1 cellular context compared by ENCODE assay signal in genomic region chr10:34216348-34216908, GRCh38.
A peak's percentile ranks its signal among the peaks of the same experiment; 100 is the strongest.
TF ChIP-seq lines count a peak whose summit lies in the region.

No MANE protein-coding gene starts in this region.

TF ChIP-seq in HepG2, 621 proteins besides CTCF, POLR2A, EP300 and RAD21 (continued from another document and continues in another):
- TF ChIP-seq THAP8 (CRISPR knock-in tag; IDR thresholded peaks at IDR 0.05; ENCODE audit: borderline replicate concordance) (no peak), NFIB (CRISPR knock-in tag; IDR thresholded peaks at IDR 0.05; ENCODE audit: borderline replicate concordance) (no peak), ZNF850 (CRISPR knock-in tag; conservative IDR thresholded peaks at IDR 0.05) (no peak), EED (CRISPR knock-in tag; IDR thresholded peaks at IDR 0.05) (no peak), JUN (CRISPR knock-in tag; IDR thresholded peaks at IDR 0.05) (no peak), ZKSCAN5 (CRISPR knock-in tag; IDR thresholded peaks at IDR 0.05) (no peak), ZNF275 (CRISPR knock-in tag; IDR thresholded peaks at IDR 0.05; ENCODE audit: borderline replicate concordance) (no peak), ZNF639 (CRISPR knock-in tag; conservative IDR thresholded peaks at IDR 0.05) (0 out of 2 replicates have a peak, but pooled peaks have one; percentile 37), FOXC1 (CRISPR knock-in tag; IDR thresholded peaks at IDR 0.05; ENCODE audit: borderline replicate concordance) (no peak), NFYC (CRISPR knock-in tag; IDR thresholded peaks at IDR 0.05) (no peak), DZIP1 (CRISPR knock-in tag; IDR thresholded peaks at IDR 0.05) (no peak), NR3C1 (CRISPR knock-in tag; IDR thresholded peaks at IDR 0.05) (no peak), ZNF296 (CRISPR knock-in tag; conservative IDR thresholded peaks at IDR 0.05) (no peak), ZBTB20 (CRISPR knock-in tag; IDR thresholded peaks at IDR 0.05; ENCODE audit: borderline replicate concordance, low read depth) (peak; percentile 82), ZMYM4 (CRISPR knock-in tag; IDR thresholded peaks at IDR 0.05) (peak; percentile 63; the same call in 1 of the 2 replicates), SMAD3 (CRISPR knock-in tag; IDR thresholded peaks at IDR 0.05) (no peak), GATAD1 (CRISPR knock-in tag; IDR thresholded peaks at IDR 0.05) (no peak), ZNF317 (CRISPR knock-in tag; IDR thresholded peaks at IDR 0.05) (no peak), ZSCAN31 (CRISPR knock-in tag; IDR thresholded peaks at IDR 0.05; ENCODE audit: low read depth) (no peak), KAT2B (IDR thresholded peaks at IDR 0.05; ENCODE audit: borderline replicate concordance, low read depth, low read length) (no peak), MED13 (CRISPR knock-in tag; IDR thresholded peaks at IDR 0.05) (no peak), FLYWCH1 (CRISPR knock-in tag; IDR thresholded peaks at IDR 0.05) (no peak), THAP11 (CRISPR knock-in tag; IDR thresholded peaks at IDR 0.05) (no peak), TAF1 (CRISPR knock-in tag; IDR thresholded peaks at IDR 0.05) (no peak), HOXA3 (CRISPR knock-in tag; IDR thresholded peaks at IDR 0.05) (no peak), POLR2AphosphoS2 (IDR thresholded peaks at IDR 0.05; ENCODE audit: low read depth, low read length) (no peak), MNT (IDR thresholded peaks at IDR 0.05) (no peak), CCAR2 (optimal IDR thresholded peaks at IDR 0.05; ENCODE audit: low read depth, low read length) (no peak), NFKBIZ (CRISPR knock-in tag; IDR thresholded peaks at IDR 0.05) (no peak), ZNF704 (CRISPR knock-in tag; IDR thresholded peaks at IDR 0.05; ENCODE audit: borderline replicate concordance) (no peak), MZF1 (CRISPR knock-in tag; IDR thresholded peaks at IDR 0.05; ENCODE audit: borderline replicate concordance) (no peak), SIX4 (CRISPR knock-in tag; IDR thresholded peaks at IDR 0.05) (no peak), ATRX (CRISPR knock-in tag; IDR thresholded peaks at IDR 0.05; ENCODE audit: borderline replicate concordance) (no peak), ZNF142 (CRISPR knock-in tag; IDR thresholded peaks at IDR 0.05) (no peak), HIC2 (CRISPR knock-in tag; IDR thresholded peaks at IDR 0.05; ENCODE audit: low read depth) (peak; percentile 25; the same call in 1 of the 2 replicates), HMG20A (CRISPR knock-in tag; IDR thresholded peaks at IDR 0.05; ENCODE audit: borderline replicate concordance) (no peak; the same call in 1 of the 2 replicates), SAFB2 (CRISPR knock-in tag; IDR thresholded peaks at IDR 0.05; ENCODE audit: borderline replicate concordance, low read depth) (no peak), KLF11 (CRISPR knock-in tag; IDR thresholded peaks at IDR 0.05) (no peak), RARG (CRISPR knock-in tag; IDR thresholded peaks at IDR 0.05; ENCODE audit: low read depth) (no peak), ZNF160 (CRISPR knock-in tag; IDR thresholded peaks at IDR 0.05) (no peak), ZBTB33 (CRISPR knock-in tag; IDR thresholded peaks at IDR 0.05) (peak; percentile 23; the same call in 1 of the 2 replicates), ATF4 (CRISPR knock-in tag; IDR thresholded peaks at IDR 0.05) (no peak), ZFAT (CRISPR knock-in tag; conservative IDR thresholded peaks at IDR 0.05) (no peak), PPARG (CRISPR knock-in tag; conservative IDR thresholded peaks at IDR 0.05) (peak; percentile 39; the same call in 1 of the 2 replicates), KLF9 (CRISPR knock-in tag; IDR thresholded peaks at IDR 0.05; ENCODE audit: low read depth) (no peak), TOE1 (CRISPR knock-in tag; IDR thresholded peaks at IDR 0.05) (no peak), DPF2 (CRISPR knock-in tag; IDR thresholded peaks at IDR 0.05; ENCODE audit: borderline replicate concordance, low read depth) (peak; percentile 89), ZNF550 (CRISPR knock-in tag; IDR thresholded peaks at IDR 0.05; ENCODE audit: borderline replicate concordance) (no peak), ZNF124 (CRISPR knock-in tag; IDR thresholded peaks at IDR 0.05) (no peak)
